ENCODE assay signal across 10 cellular contexts in genomic region chr12:46210835-46211439, GRCh38. TPM values are rescaled to one million over a fixed set of nuclear protein-coding genes. Genes with fewer than 3 reads are reported as not detected.
DNase-seq lines count a peak whose midpoint lies in the region; ATAC-seq and TF ChIP-seq lines count a peak whose summit lies in the region.
"Had no signal": no experiment of that assay in that cellular context is flagged by ENCODE, and none has a peak within 500 bp of the region (broad histone marks: within the 10 kb centered on the region; RNA-seq: fewer than 3 reads in every experiment).

No MANE protein-coding gene starts in this region.

- ATAC-seq in naive B cell (ENCODE audit: low read depth in 2 of 2) (no peak), GM18502 (IDR thresholded peaks at IDR 0.05; ENCODE audit: poor library complexity, unreplicated experiment) (no peak)

- no peak overlapping the region for H2AK5ac ChIP-seq in neuronal stem cell (ENCODE audit: low read depth, low read length)

- H2BK120ac ChIP-seq in neuronal stem cell (ENCODE audit: low read depth, low read length) = no peak overlapping the region

- no peak overlapping the region for H3K27ac ChIP-seq in neuronal stem cell (replicated peaks; ENCODE audit: low read length)

- H2AFZ ChIP-seq in neuronal stem cell (ENCODE audit: low read length) = no peak overlapping the region

- H3K27ac Mint-ChIP-seq in Calu3 (ENCODE audit: unreplicated experiment) = peak overlapping the region; percentile 85
- peak overlapping the region; percentile 97 to 98 (median 98) for H3K27ac Mint-ChIP-seq in naive B cell

- no peaks in the 10 kb centered on the region for H3K27me3 Mint-ChIP-seq in Calu3 (ENCODE audit: unreplicated experiment)
- no peaks in the 10 kb centered on the region for H3K27me3 Mint-ChIP-seq in naive B cell

- no peak overlapping the region for H3K4me3 Mint-ChIP-seq in Calu3 (ENCODE audit: low read depth, unreplicated experiment)
- H3K4me3 Mint-ChIP-seq in naive B cell = peak overlapping the region; percentile 2 to 86 (median 76)

- H3K36me3 Mint-ChIP-seq in Calu3 (ENCODE audit: insufficient read depth, unreplicated experiment) = peaks cover 43% of the 10 kb centered on the region
- peaks cover 30 to 34% of the 10 kb centered on the region in 2 donors for H3K36me3 Mint-ChIP-seq in naive B cell

- H2BK5ac ChIP-seq in neuronal stem cell (ENCODE audit: low read length) = no peak overlapping the region

- no peak overlapping the region for H2BK15ac ChIP-seq in neuronal stem cell (ENCODE audit: low read length)

- no peaks in the 10 kb centered on the region for H3K9me3 ChIP-seq in neuronal stem cell (replicated peaks in 1 of 2; ENCODE audit: control insufficient read depth in 2 of 2, insufficient read depth in 1 of 2, low read depth in 1 of 2, low read length in 2 of 2)
- H3K9me3 ChIP-seq: right lobe of liver had no signal

- H3K4me3 ChIP-seq in neuronal stem cell (ENCODE audit: low read length in 2 of 2) = no peak overlapping the region
- H3K4me3 ChIP-seq: right lobe of liver had no signal

- no peak overlapping the region for H3K9ac ChIP-seq in neuronal stem cell (ENCODE audit: low read depth, low read length, poor library complexity)

- no peak overlapping the region for H2BK12ac ChIP-seq in neuronal stem cell (ENCODE audit: low read length)

- no peaks in the 10 kb centered on the region for H3K27me3 ChIP-seq in neuronal stem cell (ENCODE audit: control insufficient read depth in 3 of 3, insufficient read depth in 3 of 3, low read depth in 1 of 3, low read length in 3 of 3)
- H3K27me3 ChIP-seq: right lobe of liver had no signal

- no peak overlapping the region for H3K14ac ChIP-seq in neuronal stem cell (ENCODE audit: low read length)

- DNase-seq in Calu3 (no peak), NCI-H226 (peak; percentile 90), amniotic epithelial cell (ENCODE audit: low read depth) (peak; percentile 89), naive B cell (no peak), NCI-H345 (lab: John Stamatoyannopoulos, UW) (no peak), NCI-H510A (lab: John Stamatoyannopoulos, UW) (no peak), neuronal stem cell (ENCODE audit: low spot score) (no peak)
- DNase-seq: NCI-H524 treated with DMSO at 0.1 percent for 48 hours had no signal

- peaks cover 13 to 75% of the 10 kb centered on the region in 2 donors for H3K36me3 ChIP-seq in neuronal stem cell (replicated peaks in 1 of 2; ENCODE audit: control insufficient read depth in 2 of 2, insufficient read depth in 2 of 2, low read length in 2 of 2)
- H3K36me3 ChIP-seq: right lobe of liver had no signal

- H3K23ac ChIP-seq in neuronal stem cell (ENCODE audit: low read depth, low read length, poor library complexity) = no peak overlapping the region

- H3K4ac ChIP-seq in neuronal stem cell (ENCODE audit: low read length) = no peak overlapping the region

- CTCF ChIA-PET in Calu3 (lab: Charles Lee) = no interaction called here

- no peak overlapping the region for H3K4me2 ChIP-seq in neuronal stem cell (ENCODE audit: insufficient read depth, low read length, poor library complexity, severe bottlenecking)

- intact Hi-C loops in Calu3 (cut with micrococcal nuclease; ENCODE audit: unreplicated experiment) = no loop called here

- H3K4me1 ChIP-seq in neuronal stem cell (ENCODE audit: control insufficient read depth in 2 of 2, insufficient read depth in 1 of 2, low read depth in 1 of 2, low read length in 2 of 2) = peaks cover 0 to 5% of the 10 kb centered on the region in 2 donors

- no peak for TF ChIP-seq CTCF in Calu3 (IDR thresholded peaks at IDR 0.05; ENCODE audit: unreplicated experiment)

- no peak overlapping the region for H4K8ac ChIP-seq in neuronal stem cell (ENCODE audit: low read depth, low read length)

- no peaks in the 10 kb centered on the region for H3K79me1 ChIP-seq in neuronal stem cell (ENCODE audit: low read depth, low read length)

- H3K4me1 Mint-ChIP-seq in Calu3 (ENCODE audit: low read depth, unreplicated experiment) (peaks cover 29% of the 10 kb centered on the region), naive B cell (peaks cover 75 to 97% (median 88%) of the 10 kb centered on the region in 3 donors)

- no TSS peak for BruUV-seq in Calu3 (replicated peaks; lab: Mats Ljungman, UMichigan)

- H3K9me3 Mint-ChIP-seq in Calu3 (ENCODE audit: low read depth, unreplicated experiment) (no peaks in the 10 kb centered on the region), naive B cell (no peaks in the 10 kb centered on the region)

- WGBS in neuronal stem cell (ENCODE audit: extremely low coverage in 2 of 2, insufficient read length in 2 of 2, insufficient replicate concordance in 1 of 2), 2 donors = no CpG with 5 or more reads among the region's 6 CpGs

- H3K18ac ChIP-seq in neuronal stem cell (ENCODE audit: low read length) = no peak overlapping the region

- no peak overlapping the region for H4K91ac ChIP-seq in neuronal stem cell (ENCODE audit: low read depth, low read length, poor library complexity)

RNA-seq across cellular contexts. Expression of gene SLC38A1, which starts 57.9 kb away (rescaled TPM):
- total RNA-seq in Calu3 (2022) = 113 and 132 TPM in 2 replicates
- 100 to 1,000 TPM; 282 to 432 (median 343) TPM for polyA plus RNA-seq in naive B cell (ENCODE audit: low read depth in 6 of 6)
- polyA plus RNA-seq in neuronal stem cell (2013, experiment 1 of 2) = 73.9 TPM
- 75.7 TPM for polyA plus RNA-seq in neuronal stem cell (2013, experiment 2 of 2)

Comparison
In these comparisons a context has a peak if more than half of its experiments do, and no peak if none do; other contexts are left out.
1. DNase-seq: peak in NCI-H226 (single experiment) and amniotic epithelial cell (single experiment); none in Calu3 (single experiment), naive B cell (single experiment), NCI-H345 (single experiment), NCI-H510A (single experiment) and neuronal stem cell (single experiment).